9 cellular contexts compared by ENCODE assay signal in the genomic region with DNA sequence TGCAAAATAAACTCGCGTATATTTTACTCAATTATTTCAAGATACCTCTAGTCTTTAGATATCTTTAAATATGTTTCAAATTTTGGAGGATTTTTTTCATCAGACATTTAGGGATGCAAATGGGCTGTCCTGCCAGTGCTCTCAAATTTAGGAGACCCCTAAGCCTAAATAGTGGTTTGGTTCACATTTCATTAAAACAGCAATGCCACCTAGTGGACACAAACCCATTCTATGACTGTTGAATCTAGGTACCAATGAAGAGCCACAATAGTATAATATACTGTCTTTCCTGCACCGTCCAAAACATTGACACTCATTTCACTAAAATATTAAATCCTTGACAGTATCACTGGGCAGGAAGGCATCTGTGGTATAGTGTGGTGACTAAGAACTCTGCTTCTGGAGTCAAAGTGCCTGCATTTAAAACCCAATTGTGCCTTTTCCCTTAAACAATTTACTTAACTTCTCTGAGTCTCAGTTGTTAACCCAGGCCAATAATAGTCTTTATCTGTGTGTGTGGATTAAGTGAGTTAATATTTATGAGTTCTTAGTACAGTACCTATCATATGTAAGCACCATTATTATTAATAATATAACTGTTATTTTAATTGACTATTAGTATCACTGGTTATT.
DNase-seq lines count a peak whose midpoint lies in the region; ATAC-seq and TF ChIP-seq lines count a peak whose summit lies in the region.
"Had no signal": no experiment of that assay in that cellular context is flagged by ENCODE, and none has a peak within 500 bp of the region (broad histone marks: within the 10 kb centered on the region; RNA-seq: fewer than 3 reads in every experiment).

No MANE protein-coding gene starts in this region.

- DNase-seq in DMS53 (lab: John Stamatoyannopoulos, UW) (peak; percentile 58), NT2/D1 (ENCODE audit: low read depth, low spot score) (peak; percentile 40), foreskin keratinocyte (peak in 1 of 2 donors; percentile 14), thyroid gland (no peak), NCI-H2171 (lab: John Stamatoyannopoulos, UW) (no peak)
- no peak for DNase-seq in activated effector memory CD4-positive, alpha-beta T cell treated with Interleukin-2 at 50 U/mL for 16 hours
- DNase-seq in activated CD4-positive, alpha-beta T cell treated with anti-CD3 and anti-CD28 coated beads, Interleukin-2, amount 50 U/mL, for 4 hours = no peak

- ATAC-seq in GM21717 (IDR thresholded peaks at IDR 0.05; ENCODE audit: unreplicated experiment) (peak; percentile 61), foreskin keratinocyte (peak; percentile 50)

- H3K9ac ChIP-seq in NT2/D1 (ENCODE audit: insufficient read length, low read depth) = no peak overlapping the region

- no peak overlapping the region for H3K4me3 ChIP-seq in NT2/D1 (ENCODE audit: insufficient read length, low read depth)
- no peak overlapping the region for H3K4me3 ChIP-seq in thyroid gland (replicated peaks in 1 of 3)
- H3K4me3 ChIP-seq: lung had no signal

- no peak for TF ChIP-seq POLR2A in thyroid gland (IDR thresholded peaks at IDR 0.05)

- peak; percentile 64 for TF ChIP-seq CTCF in foreskin keratinocyte (conservative IDR thresholded peaks at IDR 0.05)
- TF ChIP-seq CTCF in thyroid gland (IDR thresholded peaks at IDR 0.05) = peak in 3 of 6 experiments; percentile 17 to 54 (median 38)

- H3K4me1 ChIP-seq in NT2/D1 (ENCODE audit: insufficient read depth, insufficient read length) = no peaks in the 10 kb centered on the region
- H3K4me1 ChIP-seq in foreskin keratinocyte = no peaks in the 10 kb centered on the region
- no peaks in the 10 kb centered on the region for H3K4me1 ChIP-seq in thyroid gland

- H3K9me3 ChIP-seq in NT2/D1 (ENCODE audit: insufficient read depth, low read length) (no peaks in the 10 kb centered on the region), thyroid gland (no peaks in the 10 kb centered on the region)

- WGBS in thyroid gland, 2 donors = 68 to 72% methylated on average over 3 of the region's 3 CpGs

- H3K36me3 ChIP-seq in NT2/D1 (ENCODE audit: insufficient read depth, insufficient read length, low read length) (no peaks in the 10 kb centered on the region), thyroid gland (no peaks in the 10 kb centered on the region)

- H3K27ac ChIP-seq in foreskin keratinocyte (no peak overlapping the region), thyroid gland (no peak overlapping the region)

- H3K27me3 ChIP-seq in NT2/D1 (ENCODE audit: insufficient read depth, insufficient read length) (no peaks in the 10 kb centered on the region), foreskin keratinocyte (no peaks in the 10 kb centered on the region), thyroid gland (no peaks in the 10 kb centered on the region)

- intact Hi-C loops in thyroid gland (cut with DNase I) = no loop called here

Comparison
In these comparisons a context has a peak if more than half of its experiments do, and no peak if none do; other contexts are left out.
1. DNase-seq: peak in DMS53 (single experiment) and NT2/D1 (single experiment); none in thyroid gland (0 of 2), NCI-H2171 (single experiment), activated effector memory CD4-positive, alpha-beta T cell treated with Interleukin-2 at 50 U/mL for 16 hours (single experiment) and activated CD4-positive, alpha-beta T cell treated with anti-CD3 and anti-CD28 coated beads, Interleukin-2, amount 50 U/mL, for 4 hours (0 of 2).